In genomic region chr13:30847697-30848307, GRCh38 we compare ENCODE assay signal across 8 cellular contexts.
A peak's percentile ranks its signal among the peaks of the same experiment; 100 is the strongest.
DNase-seq lines count a peak whose midpoint lies in the region; ATAC-seq and TF ChIP-seq lines count a peak whose summit lies in the region.

No MANE protein-coding gene starts in this region.

- TF ChIP-seq CTCF in AG09309 (IDR thresholded peaks at IDR 0.05; ENCODE audit: control insufficient read depth, insufficient read depth, low read depth, low read length, missing control alignments), result no peak
- no peak for TF ChIP-seq CTCF in astrocyte of the spinal cord (IDR thresholded peaks at IDR 0.05; ENCODE audit: low read depth, low read length)

- in situ Hi-C loops in astrocyte of the spinal cord (cut with HindIII; ENCODE audit: low sequenced_read_pairs), result no loop called here

- ATAC-seq in HG03280 (IDR thresholded peaks at IDR 0.05; ENCODE audit: unreplicated experiment), result peak; percentile 41
- ATAC-seq in GM18511 (IDR thresholded peaks at IDR 0.05; ENCODE audit: unreplicated experiment), result no peak
- no peak for ATAC-seq in HG03135 (IDR thresholded peaks at IDR 0.05; ENCODE audit: unreplicated experiment)

- peak overlapping the region; percentile 10 to 54 for H3K27ac ChIP-seq in mucosa of rectum (ENCODE audit: low read depth in 2 of 2, low read length in 2 of 2)

- H3K9me3 ChIP-seq in mucosa of rectum (ENCODE audit: control insufficient read depth in 2 of 2, low read length in 2 of 2), result no peaks in the 10 kb centered on the region

- peaks cover 0 to 6% of the 10 kb centered on the region in 2 donors for H3K4me1 ChIP-seq in mucosa of rectum (ENCODE audit: control insufficient read depth in 2 of 2, insufficient read depth in 2 of 2, low read length in 2 of 2)

- no peak overlapping the region for H3K9ac ChIP-seq in mucosa of rectum (ENCODE audit: low read depth in 1 of 2, low read length in 2 of 2)

- no peak overlapping the region for H3K4me3 ChIP-seq in AG09309 (ENCODE audit: control insufficient read depth, low read depth, low read length)
- no peak overlapping the region for H3K4me3 ChIP-seq in astrocyte of the spinal cord (ENCODE audit: low read depth, low read length)
- no peak overlapping the region for H3K4me3 ChIP-seq in mucosa of rectum (ENCODE audit: low read length in 2 of 2)

- no peaks in the 10 kb centered on the region for H3K27me3 ChIP-seq in mucosa of rectum (ENCODE audit: control insufficient read depth in 2 of 2, insufficient read depth in 2 of 2, low read length in 2 of 2)

- DNase-seq in AG09309 (ENCODE audit: low read depth) (peak; percentile 99), astrocyte of the spinal cord (ENCODE audit: low read depth, low spot score) (peak; percentile 100), CD1c-positive myeloid dendritic cell (ENCODE audit: extremely low spot score) (no peak), NCI-H2107 (lab: John Stamatoyannopoulos, UW) (no peak)

- no peaks in the 10 kb centered on the region for H3K36me3 ChIP-seq in mucosa of rectum (ENCODE audit: control insufficient read depth in 2 of 2, insufficient read depth in 2 of 2, low read length in 2 of 2)

Comparison
In these comparisons a context has a peak if more than half of its experiments do, and no peak if none do; other contexts are left out.
1. DNase-seq: peak in AG09309 (single experiment) and astrocyte of the spinal cord (single experiment); none in CD1c-positive myeloid dendritic cell (single experiment) and NCI-H2107 (single experiment).